17 cellular contexts compared by ENCODE assay signal in the genomic region with DNA sequence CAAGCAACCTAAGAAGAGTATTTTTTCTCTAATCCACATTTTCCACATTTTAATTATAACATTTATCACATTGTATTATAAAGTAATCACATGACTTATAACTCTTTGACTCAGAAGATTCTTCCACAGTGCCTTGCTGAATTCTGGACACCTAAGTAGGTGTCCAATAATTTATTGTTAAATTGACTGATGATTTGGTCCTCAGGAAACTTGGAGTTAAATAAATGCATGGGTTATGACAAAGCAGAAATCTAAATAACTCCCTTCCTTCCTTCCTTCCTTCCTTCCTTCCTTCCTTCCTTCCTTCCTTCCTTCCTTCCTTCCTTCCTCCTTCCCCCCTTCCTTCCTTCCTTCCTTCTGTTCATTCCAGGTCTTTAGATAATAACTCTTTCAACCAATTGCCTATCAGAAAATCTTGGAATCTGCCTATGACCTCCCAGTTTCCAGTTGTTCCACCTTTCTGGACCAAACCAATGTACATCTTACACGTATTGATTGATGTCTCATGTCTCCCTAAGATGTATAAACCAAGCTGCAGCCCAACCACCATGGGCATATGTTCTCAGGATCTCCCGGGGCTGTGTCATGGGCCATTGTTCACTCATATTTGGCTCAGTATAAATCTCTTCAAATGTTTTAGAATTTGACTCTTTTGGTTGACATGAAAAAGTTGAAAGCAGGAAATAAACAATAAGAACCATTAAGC.
"Had no signal": no experiment of that assay in that cellular context is flagged by ENCODE, and none has a peak within 500 bp of the region (broad histone marks: within the 10 kb centered on the region; RNA-seq: fewer than 3 reads in every experiment).

No MANE protein-coding gene starts in this region.

- DNase-seq: Kasumi-1, MM.1S, NCI-H1092 treated with DMSO at 0.1 percent for 48 hours, NCI-H1436, NCI-H187, NCI-H2029, NCI-H2081 treated with DMSO at 0.1 percent for 48 hours, NCI-H2171, NCI-H446, NCI-H510A treated with DMSO at 0.1 percent for 48 hours, NCI-H526, Right ventricle myocardium superior, RPMI8226, SIG-M5 had no signal

- H3K27ac ChIP-seq: KMS-11 had no signal

- ATAC-seq: HepG2, SK-N-SH treated with all-trans-retinoic acid at 6 μM for 48 hours had no signal
